ENCODE assay signal across 19 cellular contexts in the genomic region with DNA sequence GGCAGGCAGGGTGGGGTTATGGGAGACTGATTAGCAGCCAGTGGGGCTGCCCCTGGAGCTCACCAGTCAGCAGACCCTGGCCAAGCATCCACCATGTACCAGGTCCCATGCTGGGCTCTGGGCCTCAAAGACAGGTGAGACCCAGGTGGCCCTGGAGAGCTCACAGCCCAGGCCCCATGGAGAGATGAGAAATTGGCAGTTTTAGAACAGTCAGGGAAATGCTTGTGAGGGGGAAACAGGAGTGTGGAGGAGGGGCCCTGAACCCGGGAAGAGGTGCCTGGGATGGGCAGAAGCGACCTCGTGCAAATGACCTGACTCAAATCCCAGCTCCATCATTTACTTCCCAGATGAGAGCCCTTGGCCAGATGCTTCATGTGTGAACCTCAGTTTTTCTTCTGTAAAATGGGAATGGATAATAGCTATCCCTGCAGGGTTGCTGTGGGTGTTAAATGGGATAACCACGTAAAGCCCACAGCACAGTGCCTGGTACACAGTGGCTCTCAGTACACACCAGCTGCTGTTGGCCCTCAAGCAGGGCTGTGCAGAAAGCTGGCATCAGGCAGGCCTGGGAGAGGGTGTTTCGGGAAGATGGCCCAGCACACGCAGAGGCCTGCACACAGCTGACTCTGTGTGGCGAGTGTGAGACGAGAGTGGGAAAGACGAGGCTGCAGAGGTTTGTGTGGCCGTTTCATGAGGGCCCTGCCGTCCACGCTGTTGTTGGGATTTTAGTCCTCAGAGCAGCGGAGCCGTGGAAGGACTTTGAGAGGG.
"Had no signal": no experiment of that assay in that cellular context is flagged by ENCODE, and none has a peak within 500 bp of the region (broad histone marks: within the 10 kb centered on the region; RNA-seq: fewer than 3 reads in every experiment).

No MANE protein-coding gene starts in this region.

- H3K4me3 Mint-ChIP-seq: activated naive CD4-positive, alpha-beta T cell treated with anti-CD3 and anti-CD28 coated beads, Interleukin-2, amount 50 U/mL, for 24 hours; central memory CD8-positive, alpha-beta T cell; stimulated activated naive B cell treated with anti-CD40 and anti-IgM and Interleukin-4, amounts not matched to agents 10 μg/mL and 1 μg/mL and 100 μg/mL, for 72 hours; WTC11 had no signal

- H3K9me2 ChIP-seq: SK-N-SH had no signal

- H3K27ac ChIP-seq: body of pancreas, esophagus squamous epithelium, pancreas, suprapubic skin, upper lobe of right lung had no signal

- H3K9ac ChIP-seq: SK-N-SH had no signal

- ATAC-seq: body of pancreas; left lobe of liver; stimulated activated naive B cell treated with anti-CD40 and anti-IgM and Interleukin-4, amounts not matched to agents 10 μg/mL and 1 μg/mL and 100 μg/mL, for 72 hours; upper lobe of right lung; WTC11 had no signal

- H3K9me3 ChIP-seq: body of pancreas, esophagus squamous epithelium, pancreas, SK-N-SH, suprapubic skin, upper lobe of right lung had no signal

- H3K36me3 Mint-ChIP-seq: activated naive CD4-positive, alpha-beta T cell treated with anti-CD3 and anti-CD28 coated beads, Interleukin-2, amount 50 U/mL, for 24 hours; stimulated activated naive B cell treated with anti-CD40 and anti-IgM and Interleukin-4, amounts not matched to agents 10 μg/mL and 1 μg/mL and 100 μg/mL, for 72 hours; WTC11 had no signal

- H3K4me3 ChIP-seq: body of pancreas, esophagus squamous epithelium, pancreas, suprapubic skin, upper lobe of right lung had no signal

- H3K4me1 Mint-ChIP-seq: activated naive CD4-positive, alpha-beta T cell treated with anti-CD3 and anti-CD28 coated beads, Interleukin-2, amount 50 U/mL, for 24 hours; central memory CD8-positive, alpha-beta T cell; stimulated activated naive B cell treated with anti-CD40 and anti-IgM and Interleukin-4, amounts not matched to agents 10 μg/mL and 1 μg/mL and 100 μg/mL, for 72 hours; WTC11 had no signal

- H3K4me2 ChIP-seq: SK-N-SH had no signal

- H3K27ac Mint-ChIP-seq: activated naive CD4-positive, alpha-beta T cell treated with anti-CD3 and anti-CD28 coated beads, Interleukin-2, amount 50 U/mL, for 24 hours; stimulated activated naive B cell treated with anti-CD40 and anti-IgM and Interleukin-4, amounts not matched to agents 10 μg/mL and 1 μg/mL and 100 μg/mL, for 72 hours; WTC11 had no signal

- H3K36me3 ChIP-seq: esophagus squamous epithelium, pancreas, suprapubic skin, upper lobe of right lung had no signal

- DNase-seq: activated CD4-positive, alpha-beta T cell treated with anti-CD3 and anti-CD28 coated beads for 48 hours; activated T-cell treated with anti-CD3 and anti-CD28 coated beads, Interleukin-2, amount 50 U/mL, for 1 hour; amniotic stem cell; body of pancreas; dermis blood vessel endothelial cell; esophagus squamous epithelium; foreskin fibroblast; mesenchymal stem cell; pancreas; retina; small intestine; stimulated activated naive B cell treated with anti-CD40 and anti-IgM and Interleukin-4, amounts not matched to agents 10 μg/mL and 1 μg/mL and 100 μg/mL, for 72 hours; upper lobe of right lung had no signal

- H3K4me1 ChIP-seq: body of pancreas, esophagus squamous epithelium, pancreas, suprapubic skin, upper lobe of right lung had no signal

- H3K9me3 Mint-ChIP-seq: activated naive CD4-positive, alpha-beta T cell treated with anti-CD3 and anti-CD28 coated beads, Interleukin-2, amount 50 U/mL, for 24 hours; central memory CD8-positive, alpha-beta T cell; stimulated activated naive B cell treated with anti-CD40 and anti-IgM and Interleukin-4, amounts not matched to agents 10 μg/mL and 1 μg/mL and 100 μg/mL, for 72 hours; WTC11 had no signal

- H3K27me3 ChIP-seq: body of pancreas, pancreas had no signal
